8 cellular contexts compared by ENCODE assay signal in genomic region chr12:128818065-128819022, GRCh38. TPM values are rescaled to one million over a fixed set of nuclear protein-coding genes. Genes with fewer than 3 reads are reported as not detected.
DNase-seq lines count a peak whose midpoint lies in the region; ATAC-seq and TF ChIP-seq lines count a peak whose summit lies in the region.

No MANE protein-coding gene starts in this region.

- H3K9ac ChIP-seq in MM.1S (ENCODE audit: low read length): no peak overlapping the region

- H3K36me3 ChIP-seq in lower lobe of right lung (peaks cover 11% of the 10 kb centered on the region), MM.1S (replicated peaks; ENCODE audit: insufficient read depth, low read length) (no peaks in the 10 kb centered on the region)

- H3K9me2 ChIP-seq in MM.1S (replicated peaks; ENCODE audit: insufficient read depth, low read length): no peaks in the 10 kb centered on the region

- H3K9me3 ChIP-seq in lower lobe of right lung (no peaks in the 10 kb centered on the region), MM.1S (replicated peaks; ENCODE audit: insufficient read depth, low read length) (no peaks in the 10 kb centered on the region)

- H3K4me1 ChIP-seq in lower lobe of right lung (peaks cover 56% of the 10 kb centered on the region), MM.1S (ENCODE audit: low read length) (no peaks in the 10 kb centered on the region)

- H3K27me3 ChIP-seq in lower lobe of right lung (ENCODE audit: low read depth) (no peaks in the 10 kb centered on the region), MM.1S (replicated peaks; ENCODE audit: insufficient read depth, low read length) (no peaks in the 10 kb centered on the region)

- H3K79me2 ChIP-seq in MM.1S (ENCODE audit: low read length): peaks cover 99% of the 10 kb centered on the region

- no peaks in the 10 kb centered on the region for H3F3A ChIP-seq in MM.1S (ENCODE audit: insufficient read depth, low read length)

- H3K27ac ChIP-seq in angular gyrus (ENCODE audit: low read depth, low read length) (peak overlapping the region; percentile 65), lower lobe of right lung (peak overlapping the region; percentile 32), MM.1S (ENCODE audit: low read length) (no peak overlapping the region; the same call in 1 of the 2 replicates)

- in situ Hi-C loops in ACHN (cut with HindIII; ENCODE audit: low pct_ligation_motif_present, low pct_unique_long_range_greater_than_20kb, low sequenced_read_pairs): no loop called here

- no peaks in the 10 kb centered on the region for H4K20me1 ChIP-seq in MM.1S (ENCODE audit: insufficient read depth, low read length)

- DNase-seq in ACHN (peak; percentile 76), lower lobe of right lung (no peak), NCI-H524 treated with DMSO at 0.1 percent for 48 hours (lab: John Stamatoyannopoulos, UW) (no peak), MM.1S (no peak)

- intact Hi-C loops in lower lobe of right lung (cut with DNase I): no loop called here

- no peak overlapping the region for H3K4me2 ChIP-seq in MM.1S (ENCODE audit: low read depth, low read length)

- TF ChIP-seq CTCF in lower lobe of right lung (IDR thresholded peaks at IDR 0.05) (no peak), MM.1S (IDR thresholded peaks at IDR 0.05; ENCODE audit: low read length) (no peak)

- H3K4me3 ChIP-seq in lower lobe of right lung: no peak overlapping the region
- no peak overlapping the region for H3K4me3 ChIP-seq in MM.1S (ENCODE audit: low read length)

- ATAC-seq in GM19023 (IDR thresholded peaks at IDR 0.05; ENCODE audit: unreplicated experiment): peak; percentile 25
- ATAC-seq in HG03175 (IDR thresholded peaks at IDR 0.05; ENCODE audit: unreplicated experiment): peak; percentile 26
- ATAC-seq in lower lobe of right lung: peak in 1 of 2 donors; percentile 52
- ATAC-seq in activated CD4-positive, CD25-positive, alpha-beta regulatory T cell treated with anti-CD3 and anti-CD28 coated beads, Interleukin-2, amount 50 U/mL, for 24 hours: no peak

- no peak overlapping the region for H2AFZ ChIP-seq in MM.1S (ENCODE audit: low read length)

RNA-seq across cellular contexts. Expression of gene SLC15A4, which starts 5.4 kb away (rescaled TPM):
- total RNA-seq in lower lobe of right lung: 30.0 TPM

RNA-seq across cellular contexts. Expression of gene GLT1D1, which starts 34.9 kb away (rescaled TPM):
- 5.3 TPM for total RNA-seq in lower lobe of right lung

Comparison
In these comparisons a context has a peak if more than half of its experiments do, and no peak if none do; other contexts are left out.
1. ATAC-seq: peak in GM19023 (single experiment) and HG03175 (single experiment); none in activated CD4-positive, CD25-positive, alpha-beta regulatory T cell treated with anti-CD3 and anti-CD28 coated beads, Interleukin-2, amount 50 U/mL, for 24 hours (0 of 2).